Comparison of ENCODE assay signal across 8 cellular contexts in the genomic region with DNA sequence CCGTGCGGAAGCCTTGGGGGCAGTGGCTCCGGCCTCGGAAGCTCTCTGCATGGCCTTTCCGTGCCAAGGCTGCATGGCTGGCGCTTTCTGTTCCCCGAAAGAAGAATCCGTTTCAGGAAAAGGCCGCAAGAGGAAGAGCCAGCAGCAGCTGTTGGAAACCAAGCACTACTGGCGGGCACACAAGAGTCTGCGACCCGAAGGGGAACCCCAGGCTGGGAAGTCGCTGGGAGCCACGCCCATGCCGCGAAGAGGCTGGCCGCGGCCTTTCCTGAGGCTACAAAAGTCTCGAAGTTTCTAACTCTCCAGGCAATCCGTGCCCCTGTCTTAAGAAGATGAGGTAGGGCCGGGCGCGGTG. TPM values are rescaled to one million over a fixed set of nuclear protein-coding genes. Genes with fewer than 3 reads are reported as not detected.
DNase-seq lines count a peak whose midpoint lies in the region; ATAC-seq and TF ChIP-seq lines count a peak whose summit lies in the region.

A gene (minus strand): TSS at position 191 of the 355 bp plus-strand sequence. CDS start 116 bp downstream, at position 75.

- peak; percentile 49 for DNase-seq in DMS153 treated with DMSO at 0.1 percent for 48 hours (lab: John Stamatoyannopoulos, UW; ENCODE audit: unreplicated experiment)
- peak; percentile 75 to 76 for DNase-seq in activated CD4-positive, alpha-beta T cell treated with anti-CD3 and anti-CD28 coated beads for 4 hours
- DNase-seq in coronary artery (ENCODE audit: low spot score), result no peak
- peak; percentile 69 to 94 for DNase-seq in lower leg skin (ENCODE audit: low spot score in 2 of 2)
- peak; percentile 57 to 60 (median 60) for DNase-seq in stimulated activated CD4-positive, alpha-beta T cell treated with anti-CD3 and anti-CD28 coated beads, TNF-alpha, amount 100 ng/mL, for 4 hours (ENCODE audit: low read depth in 3 of 3)
- no peak for DNase-seq in NCI-H187 (lab: John Stamatoyannopoulos, UW)

- WGBS in lower leg skin, 2 donors, result 0 to 1% methylated on average over 12 to 19 of the region's 23 CpGs

- H3K4me3 Mint-ChIP-seq in IgD-negative memory B cell, result peak within 1 kb of the TSS; percentile 92 to 100 (median 97)

- TF ChIP-seq CTCF in coronary artery (IDR thresholded peaks at IDR 0.05), result no peak
- TF ChIP-seq CTCF in lower leg skin (IDR thresholded peaks at IDR 0.05), result no peak

- no peaks in the 10 kb centered on the region for H3K27me3 Mint-ChIP-seq in IgD-negative memory B cell

- intact Hi-C loops in lower leg skin (cut with DNase I; ENCODE audit: low total_unique reads), result no loop called here

- peaks cover 2% of the 10 kb centered on the region for H3K36me3 Mint-ChIP-seq in IgD-negative memory B cell

- H3K4me1 Mint-ChIP-seq in IgD-negative memory B cell, result peaks cover 16 to 26% (median 19%) of the 10 kb centered on the region in 3 donors

- H3K9me3 Mint-ChIP-seq in IgD-negative memory B cell, result no peaks in the 10 kb centered on the region

- peak within 1 kb of the TSS; percentile 91 to 93 (median 93) for H3K27ac Mint-ChIP-seq in IgD-negative memory B cell

- peak within 1 kb of the TSS; percentile 26 to 82 for H3K27ac ChIP-seq in coronary artery

- ATAC-seq in GM21515 (IDR thresholded peaks at IDR 0.05; ENCODE audit: unreplicated experiment), result peak; percentile 66

- H3K4me3 ChIP-seq in coronary artery (peak within 1 kb of the TSS; percentile 88), lower leg skin (ENCODE audit: low read depth, poor library complexity, severe bottlenecking) (peak within 1 kb of the TSS; percentile 79)

- TF ChIP-seq POLR2A in lower leg skin (IDR thresholded peaks at IDR 0.05), result peak in 1 of 2 donors; percentile 16

RNA-seq across cellular contexts. Expression of the gene that starts here (rescaled TPM):
- 16.2 TPM for polyA plus RNA-seq in IgD-negative memory B cell
- 1 to 10 TPM in 3 of 4 donors, under 1 TPM in 1; 0.83 to 2.2 (median 1.6) TPM for total RNA-seq in lower leg skin

Comparison
In these comparisons a context has a peak if more than half of its experiments do, and no peak if none do; other contexts are left out.
1. DNase-seq: peak in DMS153 treated with DMSO at 0.1 percent for 48 hours (single experiment), activated CD4-positive, alpha-beta T cell treated with anti-CD3 and anti-CD28 coated beads for 4 hours (2 of 2), lower leg skin (2 of 2) and stimulated activated CD4-positive, alpha-beta T cell treated with anti-CD3 and anti-CD28 coated beads, TNF-alpha, amount 100 ng/mL, for 4 hours (3 of 3); none in coronary artery (single experiment) and NCI-H187 (0 of 2).